ENCODE assay signal across 9 cellular contexts in the genomic region with DNA sequence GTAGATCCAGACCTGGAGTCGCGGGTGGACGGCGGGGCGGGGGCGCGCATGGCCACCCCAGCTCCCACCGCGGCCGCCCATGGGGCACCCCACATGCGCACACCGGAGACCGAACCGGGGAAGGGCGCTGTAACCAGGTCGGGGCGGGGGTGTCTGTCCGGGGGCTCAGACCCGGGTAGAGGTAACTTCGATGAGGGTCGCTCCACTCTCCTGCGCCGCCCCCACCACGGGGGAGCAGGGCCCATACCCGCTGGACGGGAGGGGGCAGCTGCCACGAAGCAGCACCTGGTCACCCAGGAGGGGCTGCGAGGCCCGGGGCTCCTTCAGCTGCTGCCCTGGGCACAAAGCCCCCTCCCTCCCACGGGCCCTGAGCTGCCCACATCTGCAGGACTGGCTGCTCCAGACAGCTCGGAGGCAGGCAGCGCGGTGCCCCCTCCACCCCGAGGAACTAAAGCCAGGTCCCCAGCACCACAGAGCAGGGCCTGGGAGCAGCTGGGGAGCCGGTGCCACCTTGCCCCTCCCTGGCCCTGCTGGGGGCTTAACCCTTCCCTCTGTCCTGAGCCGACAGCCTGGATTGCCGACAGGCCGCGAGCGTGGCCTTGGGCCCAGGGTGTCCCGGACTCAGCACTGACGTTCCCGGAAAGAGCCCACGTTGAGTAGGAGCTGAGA. TPM values are rescaled to one million over a fixed set of nuclear protein-coding genes. Genes with fewer than 3 reads are reported as not detected.
DNase-seq lines count a peak whose midpoint lies in the region; ATAC-seq, FAIRE-seq and TF ChIP-seq lines count a peak whose summit lies in the region.
"Not testable (repeated sequence)": the region's sequence is repeated elsewhere in the genome, so short reads cannot be mapped to it uniquely, and the experiment has no call there.
"Had no signal": no experiment of that assay in that cellular context is flagged by ENCODE, and none has a peak within 500 bp of the region (broad histone marks: within the 10 kb centered on the region; RNA-seq: fewer than 3 reads in every experiment).

No MANE protein-coding gene starts in this region.

- not testable (repeated sequence) for H3K9me3 Mint-ChIP-seq in activated CD4-positive, alpha-beta memory T cell treated with anti-CD3 and anti-CD28 coated beads for 36 hours; naive B cell

- ATAC-seq in GM21576 (IDR thresholded peaks at IDR 0.05; ENCODE audit: unreplicated experiment): peak; percentile 12
- ATAC-seq in naive B cell (ENCODE audit: low read depth in 2 of 2): peak; percentile 20 to 37

- intact Hi-C loops in activated CD4-positive, alpha-beta memory T cell treated with anti-CD3 and anti-CD28 coated beads for 36 hours (cut with micrococcal nuclease); cardiac septum (cut with DNase I): not testable (repeated sequence)

- H3K4me3 ChIP-seq in AG10803 (ENCODE audit: low read length) (peak overlapping the region; percentile 87), HUES6 (ENCODE audit: low read depth, low read length) (peak overlapping the region; percentile 83), bronchial epithelial cell (ENCODE audit: low read depth, low read length) (peak overlapping the region; percentile 35)

- H3K4me1 ChIP-seq in HUES6 (ENCODE audit: control insufficient read depth, insufficient read depth, low read length): peaks cover 17% of the 10 kb centered on the region

- POLR2A ChIA-PET in activated CD4-positive, alpha-beta memory T cell treated with anti-CD3 and anti-CD28 coated beads for 36 hours (lab: Charles Lee): not testable (repeated sequence)

- CTCF ChIA-PET in activated CD4-positive, alpha-beta memory T cell treated with anti-CD3 and anti-CD28 coated beads for 36 hours (lab: Charles Lee): interaction anchor here (1.4 kb wide), 1 partner anchor 9 kb away, joined by 4 read pairs; no protein-coding TSS in a partner anchor

- FAIRE-seq in bronchial epithelial cell (lab: Jason Lieb, UNC): not testable (repeated sequence)

- TF ChIP-seq CTCF in AG10803 (conservative IDR thresholded peaks at IDR 0.05; ENCODE audit: low read length); bronchial epithelial cell (IDR thresholded peaks at IDR 0.05; ENCODE audit: insufficient read depth, low read length, severe bottlenecking): not testable (repeated sequence)

- peak overlapping the region; percentile 87 for H3K9ac ChIP-seq in HUES6 (ENCODE audit: low read length)

- peak overlapping the region; percentile 68 for H3K4me3 Mint-ChIP-seq in activated CD4-positive, alpha-beta memory T cell treated with anti-CD3 and anti-CD28 coated beads for 36 hours
- peak overlapping the region in 7 of 8 donors; percentile 33 to 88 (median 84) for H3K4me3 Mint-ChIP-seq in naive B cell

- H3K27ac ChIP-seq in HUES6 (ENCODE audit: low read depth, low read length): peak overlapping the region; percentile 35; the same call in 1 of the 2 replicates

- H3K27ac Mint-ChIP-seq in activated CD4-positive, alpha-beta memory T cell treated with anti-CD3 and anti-CD28 coated beads for 36 hours: peak overlapping the region; percentile 72
- H3K27ac Mint-ChIP-seq in naive B cell: peak overlapping the region in 2 of 6 donors; percentile 48 to 69

- H3K9me3 ChIP-seq in HUES6 (ENCODE audit: control insufficient read depth, insufficient read depth, low read depth, low read length): not testable (repeated sequence)

- DNase-seq in AG10803 (ENCODE audit: low read depth); bronchial epithelial cell (ENCODE audit: low read depth); naive B cell: not testable (repeated sequence)
- DNase-seq in activated CD4-positive, alpha-beta memory T cell treated with anti-CD3 and anti-CD28 coated beads for 36 hours: peak; percentile 33
- DNase-seq in cardiac septum (ENCODE audit: low spot score): peak; percentile 71
- DNase-seq in stimulated activated CD8-positive, alpha-beta memory T cell treated with anti-CD3 and anti-CD28 coated beads, Interleukin-4, amount 100 ng/mL, for 48 hours: peak; percentile 54

- H3K4me1 Mint-ChIP-seq in activated CD4-positive, alpha-beta memory T cell treated with anti-CD3 and anti-CD28 coated beads for 36 hours (ENCODE audit: low read depth): peaks cover 28% of the 10 kb centered on the region
- peaks cover 23 to 44% (median 34%) of the 10 kb centered on the region in 3 donors for H3K4me1 Mint-ChIP-seq in naive B cell

- H3K36me3 Mint-ChIP-seq in activated CD4-positive, alpha-beta memory T cell treated with anti-CD3 and anti-CD28 coated beads for 36 hours: peaks cover 27% of the 10 kb centered on the region
- not testable (repeated sequence) for H3K36me3 Mint-ChIP-seq in naive B cell

- peaks cover 29% of the 10 kb centered on the region; the same call in 1 of the 2 replicates for H3K27me3 ChIP-seq in HUES6 (ENCODE audit: control insufficient read depth, insufficient read depth, low read length)
- not testable (repeated sequence) for H3K27me3 ChIP-seq in bronchial epithelial cell (ENCODE audit: control insufficient read depth, insufficient read depth, low read length)

- H3K36me3 ChIP-seq in HUES6 (ENCODE audit: control insufficient read depth, insufficient read depth, low read length): peaks cover 12% of the 10 kb centered on the region
- H3K36me3 ChIP-seq in bronchial epithelial cell (ENCODE audit: control insufficient read depth, insufficient read depth, low read length): not testable (repeated sequence)

- H3K27me3 Mint-ChIP-seq in activated CD4-positive, alpha-beta memory T cell treated with anti-CD3 and anti-CD28 coated beads for 36 hours; naive B cell: not testable (repeated sequence)

RNA-seq across cellular contexts. Expression of gene IFITM3, which starts 1.7 kb away (rescaled TPM):
- 10 to 100 TPM; 25.6 TPM for total RNA-seq in activated CD4-positive, alpha-beta memory T cell treated with anti-CD3 and anti-CD28 coated beads for 36 hours
- 4.5 and 14.5 TPM in 2 replicates for total RNA-seq in bronchial epithelial cell
- 260 TPM for total RNA-seq in cardiac septum
- 100 to 1,000 TPM in 1 of 6 donors, 10 to 100 TPM in 3, 1 to 10 TPM in 1, under 1 TPM in 1; 0.71 to 178 (median 64.1) TPM for polyA plus RNA-seq in naive B cell (ENCODE audit: low read depth in 6 of 6)

RNA-seq across cellular contexts. Expression of gene IFITM1, which starts 5.1 kb away (rescaled TPM):
- 100 to 1,000 TPM; 195 to 200 TPM for total RNA-seq in activated CD4-positive, alpha-beta memory T cell treated with anti-CD3 and anti-CD28 coated beads for 36 hours
- total RNA-seq in bronchial epithelial cell: 1.2 and 1.8 TPM in 2 replicates
- total RNA-seq in cardiac septum: 123 TPM
- polyA plus RNA-seq in naive B cell (ENCODE audit: low read depth in 6 of 6): 100 to 1,000 TPM; 152 to 299 (median 164) TPM

RNA-seq across cellular contexts. Expression of gene IFITM2, which starts 11.3 kb away (rescaled TPM):
- 100 to 1,000 TPM; 525 to 561 TPM for total RNA-seq in activated CD4-positive, alpha-beta memory T cell treated with anti-CD3 and anti-CD28 coated beads for 36 hours
- total RNA-seq in bronchial epithelial cell (1.4 and 3.7 TPM in 2 replicates), cardiac septum (215 TPM)
- 1,000 to 10,000 TPM in 4 of 6 donors, 100 to 1,000 TPM in 2; 915 to 1,467 (median 1,288) TPM for polyA plus RNA-seq in naive B cell (ENCODE audit: low read depth in 6 of 6)

RNA-seq across cellular contexts. Expression of gene IFITM5, which starts 19.6 kb away (rescaled TPM):
- total RNA-seq in activated CD4-positive, alpha-beta memory T cell treated with anti-CD3 and anti-CD28 coated beads for 36 hours: not detected
- not detected in 2 replicates for total RNA-seq in bronchial epithelial cell
- total RNA-seq in cardiac septum: not detected
- polyA plus RNA-seq in naive B cell (ENCODE audit: low read depth in 6 of 6): not detected
- total RNA-seq: ureter had no signal

RNA-seq across cellular contexts. Expression of gene PGGHG, which starts 30.0 kb away (rescaled TPM):
- 10 to 100 TPM; 74.3 to 75.0 TPM for total RNA-seq in activated CD4-positive, alpha-beta memory T cell treated with anti-CD3 and anti-CD28 coated beads for 36 hours
- total RNA-seq in bronchial epithelial cell (1.7 and 3.2 TPM in 2 replicates), cardiac septum (11.0 TPM)
- polyA plus RNA-seq in naive B cell (ENCODE audit: low read depth in 6 of 6): 1 to 10 TPM; 3.4 to 8.3 (median 4.3) TPM

Comparison
In these comparisons a context has a peak if more than half of its experiments do, and no peak if none do; other contexts are left out.
1. H3K4me3 ChIP-seq: peak in every context shown above with its lines; median percentile 87 in AG10803; 83 in HUES6; 35 in bronchial epithelial cell.
2. RNA of gene IFITM1, which starts 5.1 kb away (total RNA-seq): 195 to 200 TPM in activated CD4-positive, alpha-beta memory T cell treated with anti-CD3 and anti-CD28 coated beads for 36 hours and 123 TPM in cardiac septum (single experiment); 1.2 to 1.8 TPM in bronchial epithelial cell; every median in the first group is over 10 times any median in the second.
3. RNA of gene IFITM2, which starts 11.3 kb away (total RNA-seq): 525 to 561 TPM in activated CD4-positive, alpha-beta memory T cell treated with anti-CD3 and anti-CD28 coated beads for 36 hours and 215 TPM in cardiac septum (single experiment); 1.4 to 3.7 TPM in bronchial epithelial cell; every median in the first group is over 10 times any median in the second.